In genomic region chr3:50239649-50240048, GRCh38 we compare ENCODE assay signal across 11 cellular contexts. TPM values are rescaled to one million over a fixed set of nuclear protein-coding genes. Genes with fewer than 3 reads are reported as not detected.
DNase-seq lines count a peak whose midpoint lies in the region; TF ChIP-seq lines count a peak whose summit lies in the region.
"Had no signal": no experiment of that assay in that cellular context is flagged by ENCODE, and none has a peak within 500 bp of the region (broad histone marks: within the 10 kb centered on the region; RNA-seq: fewer than 3 reads in every experiment).

No MANE protein-coding gene starts in this region.

- H3K27me3 ChIP-seq in mesendoderm (ENCODE audit: insufficient read depth, low read length, poor library complexity) (no peaks in the 10 kb centered on the region), tibial nerve (no peaks in the 10 kb centered on the region)

- H3K27me3 Mint-ChIP-seq in activated naive CD4-positive, alpha-beta T cell treated with anti-CD3 and anti-CD28 coated beads, Interleukin-2, amount 10 ng/mL, durations not matched to agents 7 days and 5 days: no peaks in the 10 kb centered on the region

- peak overlapping the region; percentile 35 for H3K23ac ChIP-seq in mesendoderm (ENCODE audit: low read length)

- 65 to 70% (median 69%) methylated on average over 4 of the region's 4 CpGs for WGBS in adipose tissue, 3 donors
- no CpG with 5 or more reads among the region's 4 CpGs for WGBS in mesendoderm (ENCODE audit: extremely low coverage, insufficient coverage, low lambda C conversion rate)
- 72 to 77% methylated on average over 4 of the region's 4 CpGs for WGBS in tibial nerve, 2 donors

- peak overlapping the region; percentile 43 for H3K27ac ChIP-seq in adipose tissue (ENCODE audit: low read depth, low read length)
- no peak overlapping the region for H3K27ac ChIP-seq in mesendoderm (ENCODE audit: low read depth, low read length)
- peak overlapping the region; percentile 23 to 96 (median 88) for H3K27ac ChIP-seq in tibial nerve

- H3K36me3 ChIP-seq in mesendoderm (ENCODE audit: control insufficient read depth, insufficient read depth, low read length) (no peaks in the 10 kb centered on the region), tibial nerve (peaks cover 0 to 10% (median 0%) of the 10 kb centered on the region in 3 donors)

- no peaks in the 10 kb centered on the region for H3K9me3 ChIP-seq in tibial nerve

- peaks cover 77% of the 10 kb centered on the region for H3K4me1 Mint-ChIP-seq in activated naive CD4-positive, alpha-beta T cell treated with anti-CD3 and anti-CD28 coated beads, Interleukin-2, amount 10 ng/mL, durations not matched to agents 7 days and 5 days

- H3K9ac ChIP-seq in mesendoderm (ENCODE audit: low read length): peak overlapping the region; percentile 19

- peak overlapping the region; percentile 98 for H3K4me3 Mint-ChIP-seq in activated naive CD4-positive, alpha-beta T cell treated with anti-CD3 and anti-CD28 coated beads, Interleukin-2, amount 10 ng/mL, durations not matched to agents 7 days and 5 days

- no peak overlapping the region for H4K8ac ChIP-seq in mesendoderm (ENCODE audit: low read depth, low read length)

- H3K56ac ChIP-seq in mesendoderm (ENCODE audit: low read length): peak overlapping the region; percentile 63

- no peak overlapping the region for H4K5ac ChIP-seq in mesendoderm (ENCODE audit: low read length)

- H3K79me2 ChIP-seq in mesendoderm (ENCODE audit: control insufficient read depth, insufficient read depth, low read length): peaks cover 76% of the 10 kb centered on the region

- CTCF ChIA-PET in activated naive CD4-positive, alpha-beta T cell treated with anti-CD3 and anti-CD28 coated beads, Interleukin-2, amount 10 ng/mL, durations not matched to agents 7 days and 5 days (lab: Charles Lee): interaction anchor here (0.8 kb wide), 1 partner anchor 9 kb away, joined by 3 read pairs; no protein-coding TSS in a partner anchor

- no peak for TF ChIP-seq EP300 in tibial nerve (IDR thresholded peaks at IDR 0.05)

- H2BK15ac ChIP-seq in mesendoderm (replicated peaks; ENCODE audit: low read depth): no peak overlapping the region

- no peak for TF ChIP-seq CTCF in tibial nerve (IDR thresholded peaks at IDR 0.05)

- peak overlapping the region; percentile 98 for H3K27ac Mint-ChIP-seq in activated naive CD4-positive, alpha-beta T cell treated with anti-CD3 and anti-CD28 coated beads, Interleukin-2, amount 10 ng/mL, durations not matched to agents 7 days and 5 days

- H2BK5ac ChIP-seq in mesendoderm (ENCODE audit: low read length): no peak overlapping the region

- no peak overlapping the region for H2AK5ac ChIP-seq in mesendoderm (ENCODE audit: low read length)

- H3K18ac ChIP-seq in mesendoderm (ENCODE audit: low read length): no peak overlapping the region

- no peak overlapping the region for H2BK120ac ChIP-seq in mesendoderm (ENCODE audit: low read depth, low read length)

- H3K4me3 ChIP-seq in mesendoderm (ENCODE audit: low read length): no peak overlapping the region
- H3K4me3 ChIP-seq in tibial nerve: no peak overlapping the region
- H3K4me3 ChIP-seq: K562 had no signal

- peaks cover 38% of the 10 kb centered on the region for H3K79me1 ChIP-seq in mesendoderm (ENCODE audit: low read length)

- H3K4me1 ChIP-seq in mesendoderm (ENCODE audit: control insufficient read depth, low read depth, low read length): peaks cover 39% of the 10 kb centered on the region
- H3K4me1 ChIP-seq in tibial nerve: peaks cover 0 to 74% (median 72%) of the 10 kb centered on the region in 4 donors

- no peaks in the 10 kb centered on the region for H3K9me3 Mint-ChIP-seq in activated naive CD4-positive, alpha-beta T cell treated with anti-CD3 and anti-CD28 coated beads, Interleukin-2, amount 10 ng/mL, durations not matched to agents 7 days and 5 days

- peaks cover 49% of the 10 kb centered on the region for H3K36me3 Mint-ChIP-seq in activated naive CD4-positive, alpha-beta T cell treated with anti-CD3 and anti-CD28 coated beads, Interleukin-2, amount 10 ng/mL, durations not matched to agents 7 days and 5 days

- H3K4ac ChIP-seq in mesendoderm (ENCODE audit: low read depth, low read length): no peak overlapping the region

- no peak for DNase-seq in activated naive CD4-positive, alpha-beta T cell treated with anti-CD3 and anti-CD28 coated beads, Interleukin-2, amount 10 ng/mL, durations not matched to agents 7 days and 5 days
- DNase-seq in activated naive CD4-positive, alpha-beta T cell treated with anti-CD3 and anti-CD28 coated beads, Interleukin-2, amount 50 U/mL, for 16 hours: no peak
- no peak for DNase-seq in mesendoderm
- DNase-seq in tibial nerve (ENCODE audit: low spot score in 2 of 2): no peak
- no peak for DNase-seq in NCI-H82 treated with DMSO at 0.1 percent for 48 hours (lab: John Stamatoyannopoulos, UW; ENCODE audit: unreplicated experiment)
- no peak for DNase-seq in NCI-H524 (lab: John Stamatoyannopoulos, UW)
- DNase-seq in A172 (ENCODE audit: low spot score): no peak
- DNase-seq: activated CD4-positive, alpha-beta T cell treated with anti-CD3 and anti-CD28 coated beads for 48 hours had no signal

- no peak overlapping the region for H3K4me2 ChIP-seq in mesendoderm (ENCODE audit: low read length)

- no peak for TF ChIP-seq POLR2A in tibial nerve (IDR thresholded peaks at IDR 0.05)

RNA-seq across cellular contexts. Expression of gene GNAI2, which starts 3.6 kb away (rescaled TPM):
- 100 to 1,000 TPM in 2 of 3 donors, 10 to 100 TPM in 1; 53.4 to 242 (median 211) TPM for polyA plus RNA-seq in adipose tissue
- 218 TPM for polyA plus RNA-seq in mesendoderm (2013, experiment 1 of 2)
- polyA plus RNA-seq in mesendoderm (2013, experiment 2 of 2): 223 TPM
- total RNA-seq in tibial nerve: 100 to 1,000 TPM; 201 to 265 (median 243) TPM
- total RNA-seq in A172 (2014; rRNA removed; shearing (Covaris generic)): 247 and 283 TPM in 2 replicates

RNA-seq across cellular contexts. Expression of gene SEMA3B, which starts 29.3 kb away (rescaled TPM):
- polyA plus RNA-seq in adipose tissue: 10 to 100 TPM; 17.9 to 29.2 (median 21.1) TPM
- polyA plus RNA-seq in mesendoderm (2013, experiment 1 of 2): 1.9 TPM
- 2.2 TPM for polyA plus RNA-seq in mesendoderm (2013, experiment 2 of 2)
- 100 to 1,000 TPM; 251 to 334 (median 261) TPM for total RNA-seq in tibial nerve
- total RNA-seq in A172 (2014; rRNA removed; shearing (Covaris generic)): 22.9 and 26.3 TPM in 2 replicates

RNA-seq across cellular contexts. Expression of gene SLC38A3, which starts 34.6 kb away (rescaled TPM):
- polyA plus RNA-seq in adipose tissue: 10 to 100 TPM in 1 of 3 donors, under 1 TPM in 1, not detected in 1; 0.34 to 22.0 TPM
- 0.48 TPM for polyA plus RNA-seq in mesendoderm (2013, experiment 1 of 2)
- 0.42 TPM for polyA plus RNA-seq in mesendoderm (2013, experiment 2 of 2)
- total RNA-seq in tibial nerve: 1 to 10 TPM in 2 of 4 donors, under 1 TPM in 2; 0.21 to 8.1 (median 1.5) TPM
- 0.74 TPM in 1 of 2 replicates, not detected in the other for total RNA-seq in A172 (2014; rRNA removed; shearing (Covaris generic))

RNA-seq across cellular contexts. Expression of gene LSMEM2, which starts 39.2 kb away (rescaled TPM):
- under 1 TPM in 2 of 3 donors, not detected in 1; 0.15 TPM for polyA plus RNA-seq in adipose tissue
- 0.06 TPM for polyA plus RNA-seq in mesendoderm (2013, experiment 1 of 2)
- polyA plus RNA-seq in mesendoderm (2013, experiment 2 of 2): 0.06 TPM
- 1 to 10 TPM; 2.0 to 3.1 (median 2.5) TPM for total RNA-seq in tibial nerve
- total RNA-seq in A172 (2014; rRNA removed; shearing (Covaris generic)): not detected in 2 replicates
- total RNA-seq: K562, left lobe of liver had no signal
- polyA plus RNA-seq: K562 had no signal

RNA-seq across cellular contexts. Expression of gene GNAT1, which starts 48.2 kb away (rescaled TPM):
- polyA plus RNA-seq in adipose tissue: under 1 TPM in 1 of 3 donors, not detected in 2; 0.13 TPM
- polyA plus RNA-seq in mesendoderm (2013, experiment 1 of 2): 0.04 TPM
- polyA plus RNA-seq in mesendoderm (2013, experiment 2 of 2): 0.01 TPM
- not detected for total RNA-seq in tibial nerve
- not detected in 2 replicates for total RNA-seq in A172 (2014; rRNA removed; shearing (Covaris generic))
- total RNA-seq: K562 had no signal
- polyA plus RNA-seq: K562 had no signal
